ENCODE assay signal across 8 cellular contexts in genomic region chr2:100242891-100243670, GRCh38.
DNase-seq lines count a peak whose midpoint lies in the region; TF ChIP-seq lines count a peak whose summit lies in the region.

No MANE protein-coding gene starts in this region.

- H3K27me3 ChIP-seq in GM06990 (replicated peaks; ENCODE audit: control insufficient read depth, insufficient read depth, low read length): no peaks in the 10 kb centered on the region

- peaks cover 11% of the 10 kb centered on the region for H3K27me3 Mint-ChIP-seq in brain
- peaks cover 4% of the 10 kb centered on the region for H3K27me3 Mint-ChIP-seq in activated T-helper 1 cell treated with anti-CD3 and anti-CD28 coated beads, Interleukin-12 subunit alpha, Interleukin-12 subunit beta, Interleukin-2, Interleukin-4 antibody, amounts not matched to agents 30 ng/mL and 10 ng/mL and 1 ng/mL, durations not matched to agents 14 hours and 24 hours and 36 hours (ENCODE audit: insufficient read depth)

- peaks cover 28% of the 10 kb centered on the region for H3K4me1 Mint-ChIP-seq in brain
- H3K4me1 Mint-ChIP-seq in activated T-helper 1 cell treated with anti-CD3 and anti-CD28 coated beads, Interleukin-12 subunit alpha, Interleukin-12 subunit beta, Interleukin-2, Interleukin-4 antibody, amounts not matched to agents 30 ng/mL and 10 ng/mL and 1 ng/mL, durations not matched to agents 14 hours and 24 hours and 36 hours (ENCODE audit: low read depth): no peaks in the 10 kb centered on the region

- H3K9me3 Mint-ChIP-seq in brain: peaks cover 0 to 5% (median 0%) of the 10 kb centered on the region in 5 experiments
- H3K9me3 Mint-ChIP-seq in activated T-helper 1 cell treated with anti-CD3 and anti-CD28 coated beads, Interleukin-12 subunit alpha, Interleukin-12 subunit beta, Interleukin-2, Interleukin-4 antibody, amounts not matched to agents 30 ng/mL and 10 ng/mL and 1 ng/mL, durations not matched to agents 14 hours and 24 hours and 36 hours: no peaks in the 10 kb centered on the region

- H3K27ac Mint-ChIP-seq in brain: peak overlapping the region in 1 of 5 experiments; percentile 16
- H3K27ac Mint-ChIP-seq in activated T-helper 1 cell treated with anti-CD3 and anti-CD28 coated beads, Interleukin-12 subunit alpha, Interleukin-12 subunit beta, Interleukin-2, Interleukin-4 antibody, amounts not matched to agents 30 ng/mL and 10 ng/mL and 1 ng/mL, durations not matched to agents 14 hours and 24 hours and 36 hours: no peak overlapping the region

- no peak overlapping the region for H3K4me3 ChIP-seq in GM06990 (replicated peaks; ENCODE audit: low read depth, low read length)

- no peaks in the 10 kb centered on the region for H3K36me3 Mint-ChIP-seq in brain
- no peaks in the 10 kb centered on the region for H3K36me3 Mint-ChIP-seq in activated T-helper 1 cell treated with anti-CD3 and anti-CD28 coated beads, Interleukin-12 subunit alpha, Interleukin-12 subunit beta, Interleukin-2, Interleukin-4 antibody, amounts not matched to agents 30 ng/mL and 10 ng/mL and 1 ng/mL, durations not matched to agents 14 hours and 24 hours and 36 hours (ENCODE audit: low read depth)

- H3K36me3 ChIP-seq in GM06990 (ENCODE audit: control insufficient read depth, insufficient read depth, low read length): no peaks in the 10 kb centered on the region

- DNase-seq in GM06990 (ENCODE audit: extremely low read depth, insufficient read length) (peak; percentile 69), HuH-7.5 (ENCODE audit: low spot score) (peak; percentile 71), SKM-1 treated with dmso at 0.1 percent for 144 hours (lab: John Stamatoyannopoulos, UW; ENCODE audit: unreplicated experiment) (peak; percentile 57), iPS-NIHi11 (ENCODE audit: low spot score) (peak; percentile 80)
- DNase-seq in stimulated activated CD4-positive, alpha-beta T cell treated with anti-CD3 and anti-CD28 coated beads, Interleukin-12 subunit alpha, Interleukin-12 subunit beta, amount 100 ng/mL, for 48 hours (ENCODE audit: low read depth in 2 of 3, low spot score in 1 of 3): peak; percentile 35 to 55 (median 35)
- no peak for DNase-seq in activated T-helper 1 cell treated with anti-CD3 and anti-CD28 coated beads, Interleukin-12 subunit alpha, Interleukin-12 subunit beta, Interleukin-2, Interleukin-4 antibody, amounts not matched to agents 30 ng/mL and 10 ng/mL and 1 ng/mL, durations not matched to agents 14 hours and 24 hours and 36 hours (ENCODE audit: low spot score)

- H3K4me3 Mint-ChIP-seq in brain: no peak overlapping the region
- H3K4me3 Mint-ChIP-seq in activated T-helper 1 cell treated with anti-CD3 and anti-CD28 coated beads, Interleukin-12 subunit alpha, Interleukin-12 subunit beta, Interleukin-2, Interleukin-4 antibody, amounts not matched to agents 30 ng/mL and 10 ng/mL and 1 ng/mL, durations not matched to agents 14 hours and 24 hours and 36 hours: no peak overlapping the region

- TF ChIP-seq CTCF in 22Rv1 (IDR thresholded peaks at IDR 0.05): peak; percentile 86
- peak; percentile 89 for TF ChIP-seq CTCF in GM06990 (IDR thresholded peaks at IDR 0.05; ENCODE audit: insufficient read depth, low read length, poor library complexity, severe bottlenecking)
- peak; percentile 89 to 96 for TF ChIP-seq CTCF in brain (conservative IDR thresholded peaks at IDR 0.05)

- H3K27ac ChIP-seq in 22Rv1: peak overlapping the region; percentile 44

- intact Hi-C loops in activated T-helper 1 cell treated with anti-CD3 and anti-CD28 coated beads, Interleukin-12 subunit alpha, Interleukin-12 subunit beta, Interleukin-2, Interleukin-4 antibody, amounts not matched to agents 30 ng/mL and 10 ng/mL and 1 ng/mL, durations not matched to agents 14 hours and 24 hours and 36 hours (cut with micrococcal nuclease): loop anchor here (1.0 kb wide), 2 partner anchors 424 to 684 kb away; no protein-coding TSS in a partner anchor
